Comparison of ENCODE assay signal across 9 cellular contexts in the genomic region with DNA sequence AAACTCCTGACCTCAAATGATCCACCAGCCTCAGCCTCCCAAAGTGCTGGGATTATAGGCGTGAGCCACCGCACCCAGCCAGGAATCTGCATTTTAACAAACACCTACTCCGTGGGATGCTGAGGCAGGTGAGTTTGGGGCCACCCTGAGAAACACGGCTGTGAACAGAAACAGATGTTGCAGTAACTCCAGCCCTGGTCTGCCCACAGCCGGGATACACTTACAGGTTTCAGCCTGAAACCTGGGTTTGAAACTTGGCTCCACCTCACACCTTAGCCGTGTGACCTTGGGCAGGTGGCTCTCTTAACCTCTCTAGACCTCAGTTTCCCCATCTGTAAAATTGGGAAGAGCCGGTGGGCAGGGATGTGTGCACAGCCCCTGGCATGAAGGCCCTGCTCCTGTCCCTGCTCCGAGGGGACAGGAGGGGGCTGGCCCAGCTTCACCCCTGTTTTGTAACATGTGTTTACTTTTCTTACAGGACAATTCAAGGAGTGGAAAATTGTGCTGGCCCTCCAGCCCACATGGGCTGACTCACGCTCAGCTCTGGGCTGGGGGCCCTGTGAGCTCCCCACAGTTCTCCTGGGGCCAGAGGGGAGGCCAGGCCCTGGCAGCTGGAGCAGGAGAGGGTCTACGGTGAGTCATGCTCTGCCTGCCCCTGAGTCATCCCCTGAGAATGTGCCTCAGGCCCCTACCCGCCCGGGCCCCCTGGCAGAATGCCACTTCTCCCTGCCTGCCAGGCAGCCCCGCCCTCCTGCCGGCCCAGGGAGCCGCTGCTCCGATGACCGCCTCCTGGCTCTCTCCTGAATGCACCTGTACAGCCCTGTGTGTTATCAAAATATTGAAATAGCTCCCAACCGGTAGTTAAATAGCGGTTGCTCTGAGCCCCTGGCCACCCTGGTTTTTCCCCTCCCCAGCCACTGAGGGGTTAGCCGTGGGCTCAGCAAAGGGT. TPM values are rescaled to one million over a fixed set of nuclear protein-coding genes. Genes with fewer than 3 reads are reported as not detected.
DNase-seq lines count a peak whose midpoint lies in the region; ATAC-seq, FAIRE-seq and TF ChIP-seq lines count a peak whose summit lies in the region.
"Had no signal": no experiment of that assay in that cellular context is flagged by ENCODE, and none has a peak within 500 bp of the region (broad histone marks: within the 10 kb centered on the region; RNA-seq: fewer than 3 reads in every experiment).

No MANE protein-coding gene starts in this region.

- H3K27ac ChIP-seq in thymus (ENCODE audit: low read depth): peak overlapping the region; percentile 36

- CTCF ChIA-PET in activated naive CD4-positive, alpha-beta T cell treated with anti-CD3 and anti-CD28 coated beads, Interleukin-2, amount 10 ng/mL, durations not matched to agents 7 days and 5 days (lab: Charles Lee): no interaction called here

- H3K9me3 Mint-ChIP-seq in activated naive CD4-positive, alpha-beta T cell treated with anti-CD3 and anti-CD28 coated beads, Interleukin-2, amount 10 ng/mL, durations not matched to agents 7 days and 5 days: no peaks in the 10 kb centered on the region

- no peaks in the 10 kb centered on the region for H3K9me3 ChIP-seq in HAP-1
- no peaks in the 10 kb centered on the region for H3K9me3 ChIP-seq in thymus (ENCODE audit: control insufficient read depth)

- H3K36me3 ChIP-seq in HAP-1 (replicated peaks): no peaks in the 10 kb centered on the region
- H3K36me3 ChIP-seq in bronchial epithelial cell (ENCODE audit: control insufficient read depth, insufficient read depth, low read length): no peaks in the 10 kb centered on the region
- no peaks in the 10 kb centered on the region for H3K36me3 ChIP-seq in thymus (ENCODE audit: control insufficient read depth, insufficient read depth)

- peaks cover 5% of the 10 kb centered on the region for H3K4me1 Mint-ChIP-seq in activated naive CD4-positive, alpha-beta T cell treated with anti-CD3 and anti-CD28 coated beads, Interleukin-2, amount 10 ng/mL, durations not matched to agents 7 days and 5 days

- no peak overlapping the region for H3K27ac Mint-ChIP-seq in activated naive CD4-positive, alpha-beta T cell treated with anti-CD3 and anti-CD28 coated beads, Interleukin-2, amount 10 ng/mL, durations not matched to agents 7 days and 5 days

- H3K4me3 ChIP-seq in HAP-1 (no peak overlapping the region), bronchial epithelial cell (ENCODE audit: low read depth, low read length) (no peak overlapping the region), thymus (ENCODE audit: low read length) (no peak overlapping the region)

- in situ Hi-C loops in HAP-1 (cut with MboI; ENCODE audit: low sequenced_read_pairs): no loop called here

- ATAC-seq in HG02870 (IDR thresholded peaks at IDR 0.05; ENCODE audit: unreplicated experiment): no peak

- 57% methylated on average over 20 of the region's 20 CpGs for WGBS in thymus

- TF ChIP-seq CTCF in bronchial epithelial cell (IDR thresholded peaks at IDR 0.05; ENCODE audit: insufficient read depth, low read length, severe bottlenecking): no peak

- H3K27me3 ChIP-seq in HAP-1 (ENCODE audit: low read depth) (no peaks in the 10 kb centered on the region), bronchial epithelial cell (ENCODE audit: control insufficient read depth, insufficient read depth, low read length) (no peaks in the 10 kb centered on the region), thymus (ENCODE audit: control insufficient read depth, insufficient read depth) (no peaks in the 10 kb centered on the region)

- H3K4me1 ChIP-seq in HAP-1 (peaks cover 25% of the 10 kb centered on the region), thymus (ENCODE audit: control insufficient read depth, insufficient read depth, low read length) (no peaks in the 10 kb centered on the region)

- no peak for FAIRE-seq in bronchial epithelial cell (lab: Jason Lieb, UNC)

- H3K27me3 Mint-ChIP-seq in activated naive CD4-positive, alpha-beta T cell treated with anti-CD3 and anti-CD28 coated beads, Interleukin-2, amount 10 ng/mL, durations not matched to agents 7 days and 5 days: peaks cover 55% of the 10 kb centered on the region

- no peak overlapping the region for H3K4me3 Mint-ChIP-seq in activated naive CD4-positive, alpha-beta T cell treated with anti-CD3 and anti-CD28 coated beads, Interleukin-2, amount 10 ng/mL, durations not matched to agents 7 days and 5 days

- no peaks in the 10 kb centered on the region for H3K36me3 Mint-ChIP-seq in activated naive CD4-positive, alpha-beta T cell treated with anti-CD3 and anti-CD28 coated beads, Interleukin-2, amount 10 ng/mL, durations not matched to agents 7 days and 5 days

- peak; percentile 32 to 88 for DNase-seq in HAP-1 (ENCODE audit: low spot score in 2 of 2)
- DNase-seq in NCI-H2227 (lab: John Stamatoyannopoulos, UW; ENCODE audit: unreplicated experiment): peak; percentile 76
- DNase-seq in bronchial epithelial cell (ENCODE audit: low read depth): peak; percentile 89
- peak; percentile 75 for DNase-seq in left kidney (ENCODE audit: low read depth, low spot score)
- no peak for DNase-seq in T-helper 1 cell
- DNase-seq in activated naive CD4-positive, alpha-beta T cell treated with anti-CD3 and anti-CD28 coated beads, Interleukin-2, amount 10 ng/mL, durations not matched to agents 7 days and 5 days: no peak

RNA-seq across cellular contexts. Expression of gene PPL, which starts 7.7 kb away (rescaled TPM):
- total RNA-seq in bronchial epithelial cell: 184 and 378 TPM in 2 replicates
- 14.3 TPM for polyA plus RNA-seq in thymus
- total RNA-seq: T-helper 2 cell treated with Interferon-gamma antibody and Interleukin-4, amounts not matched to agents 100 ng/mL and 5 ng/mL, for 36 hours had no signal

RNA-seq across cellular contexts. Expression of gene SEC14L5, which starts 13.5 kb away (rescaled TPM):
- under 0.01 and 0.13 TPM in 2 replicates for total RNA-seq in bronchial epithelial cell
- 0.14 TPM for polyA plus RNA-seq in thymus
- total RNA-seq: T-helper 2 cell treated with Interferon-gamma antibody and Interleukin-4, amounts not matched to agents 100 ng/mL and 5 ng/mL, for 36 hours had no signal

Comparison
In these comparisons a context has a peak if more than half of its experiments do, and no peak if none do; other contexts are left out.
1. DNase-seq: peak in HAP-1 (2 of 2), NCI-H2227 (single experiment), bronchial epithelial cell (single experiment) and left kidney (single experiment); none in T-helper 1 cell (0 of 5) and activated naive CD4-positive, alpha-beta T cell treated with anti-CD3 and anti-CD28 coated beads, Interleukin-2, amount 10 ng/mL, durations not matched to agents 7 days and 5 days (single experiment).